20 cellular contexts compared by ENCODE assay signal in genomic region chr3:155560594-155560993, GRCh38.
DNase-seq lines count a peak whose midpoint lies in the region; ATAC-seq and TF ChIP-seq lines count a peak whose summit lies in the region.
"Had no signal": no experiment of that assay in that cellular context is flagged by ENCODE, and none has a peak within 500 bp of the region (broad histone marks: within the 10 kb centered on the region; RNA-seq: fewer than 3 reads in every experiment).

No MANE protein-coding gene starts in this region.

- H3K4ac ChIP-seq in mesendoderm (ENCODE audit: low read depth, low read length) = no peak overlapping the region

- H2BK15ac ChIP-seq in mesendoderm (replicated peaks; ENCODE audit: low read depth) = no peak overlapping the region

- no peaks in the 10 kb centered on the region for H3K79me2 ChIP-seq in mesendoderm (ENCODE audit: control insufficient read depth, insufficient read depth, low read length)

- no peak overlapping the region for H2BK5ac ChIP-seq in mesendoderm (ENCODE audit: low read length)

- H3K4me1 ChIP-seq in HUES48 (ENCODE audit: control insufficient read depth, insufficient read depth, low read length) (peaks cover 6% of the 10 kb centered on the region; the same call in 1 of the 2 replicates), endodermal cell (ENCODE audit: control insufficient read depth, insufficient read depth, low read length) (peaks cover 12% of the 10 kb centered on the region), mesendoderm (ENCODE audit: control insufficient read depth, low read depth, low read length) (peaks cover 2% of the 10 kb centered on the region)

- no peak overlapping the region for H4K5ac ChIP-seq in mesendoderm (ENCODE audit: low read length)

- H3K36me3 ChIP-seq in HUES48 (ENCODE audit: control insufficient read depth, insufficient read depth, low read length) (peaks cover 11% of the 10 kb centered on the region), endodermal cell (ENCODE audit: control insufficient read depth, insufficient read depth, low read length) (no peaks in the 10 kb centered on the region), mesendoderm (ENCODE audit: control insufficient read depth, insufficient read depth, low read length) (no peaks in the 10 kb centered on the region)
- H3K36me3 ChIP-seq: MG63, ovary, thoracic aorta had no signal

- peak; percentile 68 for DNase-seq in Caki2 (ENCODE audit: low read depth)
- peak; percentile 56 for DNase-seq in endodermal cell
- peak; percentile 93 for DNase-seq in mesendoderm
- DNase-seq in CD14-positive monocyte (ENCODE audit: low spot score) = no peak
- DNase-seq: activated CD4-positive, alpha-beta T cell treated with anti-CD3 and anti-CD28 coated beads for 48 hours; activated naive CD4-positive, alpha-beta T cell; erythroblast; head of caudate nucleus; left cardiac atrium; MG63; NCI-H1694 treated with DMSO at 0.1 percent for 48 hours; ovary; stimulated activated CD4-positive, alpha-beta T cell treated with anti-CD3 and anti-CD28 coated beads, Interleukin-4, amount 100 ng/mL, for 4 hours had no signal

- H3K36me3 Mint-ChIP-seq in endodermal cell (ENCODE audit: low read depth) (peaks cover 3% of the 10 kb centered on the region), CD14-positive monocyte (no peaks in the 10 kb centered on the region)

- peaks cover 32% of the 10 kb centered on the region for H3K4me1 Mint-ChIP-seq in endodermal cell
- H3K4me1 Mint-ChIP-seq in CD14-positive monocyte = no peaks in the 10 kb centered on the region

- H3K27me3 ChIP-seq in HUES48 (ENCODE audit: control insufficient read depth, insufficient read depth, low read length) = no peaks in the 10 kb centered on the region
- H3K27me3 ChIP-seq in endodermal cell (ENCODE audit: control insufficient read depth, insufficient read depth, low read length, poor library complexity, severe bottlenecking) = no peaks in the 10 kb centered on the region
- H3K27me3 ChIP-seq in mesendoderm (ENCODE audit: insufficient read depth, low read length, poor library complexity) = no peaks in the 10 kb centered on the region
- H3K27me3 ChIP-seq: MG63, ovary had no signal

- H3K27me3 Mint-ChIP-seq in endodermal cell (ENCODE audit: insufficient read depth) (no peaks in the 10 kb centered on the region), CD14-positive monocyte (ENCODE audit: low read depth in 3 of 3) (peaks cover 0 to 2% (median 0%) of the 10 kb centered on the region in 3 donors)

- H4K8ac ChIP-seq in mesendoderm (ENCODE audit: low read depth, low read length) = no peak overlapping the region

- 75 to 87% methylated on average over 1 of the region's 1 CpG for WGBS in endodermal cell (ENCODE audit: insufficient coverage in 1 of 2, insufficient read length in 1 of 2), 2 experiments
- WGBS in mesendoderm (ENCODE audit: extremely low coverage, insufficient coverage, low lambda C conversion rate) = no CpG with 5 or more reads among the region's 1 CpG

- no peak overlapping the region for H3K4me2 ChIP-seq in mesendoderm (ENCODE audit: low read length)

- ATAC-seq in GM18907 (IDR thresholded peaks at IDR 0.05; ENCODE audit: unreplicated experiment) (no peak), HG02798 (IDR thresholded peaks at IDR 0.05; ENCODE audit: poor library complexity, unreplicated experiment) (no peak), GM21367 (IDR thresholded peaks at IDR 0.05; ENCODE audit: unreplicated experiment) (no peak)
- ATAC-seq: left cardiac atrium, SK-N-SH treated with all-trans-retinoic acid at 6 μM for 48 hours had no signal

- H3K27ac Mint-ChIP-seq in endodermal cell (no peak overlapping the region), CD14-positive monocyte (no peak overlapping the region)

- no peaks in the 10 kb centered on the region for H3K9me3 ChIP-seq in HUES48 (ENCODE audit: control insufficient read depth, insufficient read depth, low read length)
- no peaks in the 10 kb centered on the region for H3K9me3 ChIP-seq in endodermal cell (ENCODE audit: control insufficient read depth, low read length)
- H3K9me3 ChIP-seq: MG63, ovary, thoracic aorta had no signal

- H2AK5ac ChIP-seq in mesendoderm (ENCODE audit: low read length) = no peak overlapping the region

- H3K4me3 ChIP-seq in HUES48 (ENCODE audit: low read depth, low read length) (no peak overlapping the region), endodermal cell (ENCODE audit: low read length) (no peak overlapping the region), mesendoderm (ENCODE audit: low read length) (no peak overlapping the region)
- H3K4me3 ChIP-seq: MG63, ovary, skin epidermis, thoracic aorta had no signal

- H3K9me3 Mint-ChIP-seq in endodermal cell (no peaks in the 10 kb centered on the region), CD14-positive monocyte (peaks cover 0 to 1% (median 0%) of the 10 kb centered on the region in 7 donors)

- no peak overlapping the region for H3K56ac ChIP-seq in mesendoderm (ENCODE audit: low read length)

- in situ Hi-C loops in Caki2 (cut with HindIII; ENCODE audit: low pct_unique_long_range_greater_than_20kb, low sequenced_read_pairs) = no loop called here

- H3K9ac ChIP-seq in HUES48 (ENCODE audit: low read depth, low read length) (no peak overlapping the region), endodermal cell (ENCODE audit: extremely low read depth, low read length, poor library complexity, severe bottlenecking) (no peak overlapping the region), mesendoderm (ENCODE audit: low read length) (no peak overlapping the region)

- H2BK120ac ChIP-seq in mesendoderm (ENCODE audit: low read depth, low read length) = no peak overlapping the region

- H3K4me3 Mint-ChIP-seq in endodermal cell (no peak overlapping the region), CD14-positive monocyte (no peak overlapping the region)

- no peaks in the 10 kb centered on the region for H3K79me1 ChIP-seq in mesendoderm (ENCODE audit: low read length)

- TF ChIP-seq CTCF in endodermal cell (conservative IDR thresholded peaks at IDR 0.05) = no peak
- TF ChIP-seq CTCF in CD14-positive monocyte (IDR thresholded peaks at IDR 0.05) = no peak

- intact Hi-C loops in CD14-positive monocyte (cut with micrococcal nuclease) = no loop called here

- H3K18ac ChIP-seq in mesendoderm (ENCODE audit: low read length) = no peak overlapping the region

- H3K27ac ChIP-seq in HUES48 (ENCODE audit: low read depth, low read length) (peak overlapping the region; percentile 51), endodermal cell (ENCODE audit: low read depth, low read length) (no peak overlapping the region), mesendoderm (ENCODE audit: low read depth, low read length) (no peak overlapping the region)
- H3K27ac ChIP-seq: ovary, skin epidermis, thoracic aorta had no signal

- H3K23ac ChIP-seq in mesendoderm (ENCODE audit: low read length) = no peak overlapping the region
